In the genomic region with DNA sequence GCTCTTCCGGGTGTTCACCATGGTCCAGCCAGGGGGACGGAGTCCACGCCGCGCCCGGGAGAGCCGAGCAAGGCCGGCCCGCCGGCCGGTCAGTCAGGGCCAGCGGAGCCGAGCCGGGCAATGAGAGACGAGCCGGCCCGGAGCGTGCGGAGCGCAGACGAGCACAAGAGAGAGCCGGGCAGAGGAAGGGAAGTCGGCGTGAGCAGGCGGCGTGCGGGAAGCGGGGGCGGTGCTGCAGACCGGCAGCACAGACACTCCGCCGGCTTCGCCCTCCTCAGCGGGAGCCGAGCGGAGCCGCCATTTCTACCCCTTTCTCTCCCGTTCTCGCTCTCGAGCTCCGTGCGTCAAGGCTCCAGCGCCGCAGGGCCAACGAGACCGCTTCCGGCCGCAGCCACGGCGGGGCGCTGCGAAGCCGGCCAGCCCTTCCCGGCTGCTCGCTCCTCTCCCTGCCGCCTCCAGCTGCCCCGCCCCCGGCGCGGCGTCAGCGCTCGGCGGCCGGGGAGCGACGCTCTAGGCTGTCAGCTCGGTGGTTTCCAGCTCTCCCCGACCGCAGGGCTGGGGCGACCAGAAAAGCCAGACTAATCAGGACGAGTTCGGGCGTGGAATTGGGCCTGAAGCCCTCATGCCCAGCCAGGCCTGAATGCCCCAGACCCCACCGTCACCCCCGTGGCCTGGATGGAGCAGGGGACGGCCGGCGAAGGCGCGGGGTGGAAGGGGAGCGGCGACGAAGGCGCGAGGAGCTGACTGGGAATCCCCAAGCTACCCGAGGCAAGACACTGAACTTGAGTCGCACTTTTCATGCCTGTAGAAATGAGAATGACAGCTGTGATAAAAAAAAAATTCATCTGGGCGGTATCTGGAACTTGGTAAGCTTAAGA, we compare ENCODE assay signal across 8 cellular contexts. TPM values are rescaled to one million over a fixed set of nuclear protein-coding genes. Genes with fewer than 3 reads are reported as not detected.
DNase-seq lines count a peak whose midpoint lies in the region; ATAC-seq and TF ChIP-seq lines count a peak whose summit lies in the region.

A gene (minus strand): TSS at position 374 of the 878 bp plus-strand sequence. CDS start 353 bp downstream, at position 21.

- WGBS in esophagus, 2 donors = 0% methylated on average over 50 to 89 of the region's 89 CpGs

- H3K4me2 ChIP-seq in PC-3 (ENCODE audit: low read length) = peak within 1 kb of the TSS; percentile 98

- no peaks in the 10 kb centered on the region for H3K27me3 ChIP-seq in PC-3 (ENCODE audit: low read length)
- H3K27me3 ChIP-seq in esophagus (ENCODE audit: control insufficient read depth in 1 of 2, insufficient read depth in 2 of 2, low read length in 2 of 2) = no peaks in the 10 kb centered on the region
- H3K27me3 ChIP-seq in muscle layer of colon (ENCODE audit: control insufficient read depth in 1 of 2, insufficient read depth in 2 of 2, low read length in 2 of 2) = no peaks in the 10 kb centered on the region

- POLR2A ChIA-PET in PC-3 (lab: Charles Lee; ENCODE audit: unreplicated experiment) = interaction anchor here (0.6 to 1.8 kb wide), 9 partner anchors 13 to 1782 kb away, joined by 3 to 15 read pairs (median 4); a partner anchor contains a TSS

- H4K20me1 ChIP-seq in PC-3 (ENCODE audit: low read length) = 0 out of 2 replicates have a peak, but pooled peaks cover 7% of the 10 kb centered on the region

- H3K27ac ChIP-seq in PC-3 (ENCODE audit: low read length) (peak within 1 kb of the TSS; percentile 85), esophagus (ENCODE audit: low read depth in 2 of 2, low read length in 1 of 2) (peak within 1 kb of the TSS; percentile 97 to 100), muscle layer of colon (ENCODE audit: low read depth, low read length) (peak within 1 kb of the TSS; percentile 94)

- ATAC-seq in GM21619 (IDR thresholded peaks at IDR 0.05; ENCODE audit: unreplicated experiment) = peak; percentile 71
- peak; percentile 85 for ATAC-seq in PC-3

- peak; percentile 83 for TF ChIP-seq CTCF in PC-3 (conservative IDR thresholded peaks at IDR 0.05; ENCODE audit: low read depth, low read length)

- peak within 1 kb of the TSS; percentile 95 for H2AFZ ChIP-seq in PC-3 (ENCODE audit: low read length)

- DNase-seq in DMS53 (lab: John Stamatoyannopoulos, UW) (peak; percentile 95), PC-3 (peak; percentile 98)
- DNase-seq in Jurkat, Clone E6-1 (ENCODE audit: low read depth, low spot score) = peak; percentile 90
- DNase-seq in activated T-cell treated with anti-CD3 and anti-CD28 coated beads, Interleukin-2, amount 50 U/mL, for 1 hour = peak; percentile 98
- peak; percentile 82 for DNase-seq in stimulated activated CD8-positive, alpha-beta memory T cell treated with anti-CD3 and anti-CD28 coated beads, Interleukin-7, amount 100 ng/mL, for 24 hours (ENCODE audit: low read depth)

- peak within 1 kb of the TSS; percentile 91 for H3K9ac ChIP-seq in PC-3 (ENCODE audit: low read length)
- H3K9ac ChIP-seq in muscle layer of colon (ENCODE audit: low read length) = peak within 1 kb of the TSS; percentile 89

- no peaks in the 10 kb centered on the region for H3F3A ChIP-seq in PC-3 (ENCODE audit: low read length, unreplicated experiment)

- intact Hi-C loops in PC-3 (cut with micrococcal nuclease) = loop anchor here (1.0 kb wide), 2 partner anchors 13 to 157 kb away; a partner anchor contains a TSS

- peak within 1 kb of the TSS; percentile 88 for H3K4me3 ChIP-seq in Jurkat, Clone E6-1 (ENCODE audit: low read length)
- peak within 1 kb of the TSS; percentile 89 for H3K4me3 ChIP-seq in PC-3 (ENCODE audit: low read length)
- peak within 1 kb of the TSS; percentile 91 to 93 for H3K4me3 ChIP-seq in esophagus (ENCODE audit: low read depth in 1 of 2, low read length in 2 of 2)
- H3K4me3 ChIP-seq in muscle layer of colon (ENCODE audit: low read depth in 1 of 2, low read length in 2 of 2) = peak within 1 kb of the TSS; percentile 67 to 72

- H3K9me3 ChIP-seq in PC-3 (ENCODE audit: low read length) = no peaks in the 10 kb centered on the region
- H3K9me3 ChIP-seq in esophagus (ENCODE audit: control insufficient read depth in 2 of 2, insufficient read depth in 1 of 2, low read depth in 1 of 2, low read length in 1 of 2) = no peaks in the 10 kb centered on the region
- no peaks in the 10 kb centered on the region for H3K9me3 ChIP-seq in muscle layer of colon (ENCODE audit: low read length)

- H3K79me2 ChIP-seq in PC-3 (ENCODE audit: low read length) = peaks cover 67% of the 10 kb centered on the region

- no TSS peak for BruUV-seq in PC-3 (replicated peaks; lab: Mats Ljungman, UMichigan)

- CTCF ChIA-PET in PC-3 (lab: Charles Lee) = interaction anchor here (0.6 to 3.9 kb wide), 12 partner anchors 13 to 1161 kb away, joined by 4 to 39 read pairs (median 6); a partner anchor contains a TSS

- peaks cover 17% of the 10 kb centered on the region for H3K4me1 ChIP-seq in PC-3 (ENCODE audit: insufficient read depth, low read length)
- H3K4me1 ChIP-seq in esophagus (ENCODE audit: control insufficient read depth in 2 of 2, insufficient read depth in 2 of 2, low read length in 1 of 2) = peaks cover 2 to 4% of the 10 kb centered on the region in 2 donors
- peaks cover 23% of the 10 kb centered on the region for H3K4me1 ChIP-seq in muscle layer of colon (ENCODE audit: insufficient read depth, low read length)

- no peaks in the 10 kb centered on the region for H3K9me2 ChIP-seq in PC-3 (replicated peaks; ENCODE audit: low read length)

- H3K36me3 ChIP-seq in PC-3 (ENCODE audit: low read depth, low read length) = no peaks in the 10 kb centered on the region
- H3K36me3 ChIP-seq in esophagus (ENCODE audit: control insufficient read depth in 2 of 2, insufficient read depth in 2 of 2, low read length in 1 of 2) = no peaks in the 10 kb centered on the region
- H3K36me3 ChIP-seq in muscle layer of colon (ENCODE audit: insufficient read depth, low read length) = no peaks in the 10 kb centered on the region

RNA-seq across cellular contexts. Expression of the gene that starts here (rescaled TPM):
- polyA plus RNA-seq in Jurkat, Clone E6-1 (2012; ENCODE audit: insufficient read depth, insufficient read length) = 5.3 TPM
- total RNA-seq in PC-3 (2014; rRNA removed) = 8.6 TPM in 2 replicates
- 1 to 10 TPM; 4.0 to 5.8 TPM for polyA plus RNA-seq in esophagus

Comparison
In these comparisons a context has a peak if more than half of its experiments do, and no peak if none do; other contexts are left out.
1. Peak in every context shown above with its lines: DNase-seq, ATAC-seq, H3K4me3 ChIP-seq and H3K27ac ChIP-seq.